ENCODE assay signal across 8 cellular contexts in the genomic region with DNA sequence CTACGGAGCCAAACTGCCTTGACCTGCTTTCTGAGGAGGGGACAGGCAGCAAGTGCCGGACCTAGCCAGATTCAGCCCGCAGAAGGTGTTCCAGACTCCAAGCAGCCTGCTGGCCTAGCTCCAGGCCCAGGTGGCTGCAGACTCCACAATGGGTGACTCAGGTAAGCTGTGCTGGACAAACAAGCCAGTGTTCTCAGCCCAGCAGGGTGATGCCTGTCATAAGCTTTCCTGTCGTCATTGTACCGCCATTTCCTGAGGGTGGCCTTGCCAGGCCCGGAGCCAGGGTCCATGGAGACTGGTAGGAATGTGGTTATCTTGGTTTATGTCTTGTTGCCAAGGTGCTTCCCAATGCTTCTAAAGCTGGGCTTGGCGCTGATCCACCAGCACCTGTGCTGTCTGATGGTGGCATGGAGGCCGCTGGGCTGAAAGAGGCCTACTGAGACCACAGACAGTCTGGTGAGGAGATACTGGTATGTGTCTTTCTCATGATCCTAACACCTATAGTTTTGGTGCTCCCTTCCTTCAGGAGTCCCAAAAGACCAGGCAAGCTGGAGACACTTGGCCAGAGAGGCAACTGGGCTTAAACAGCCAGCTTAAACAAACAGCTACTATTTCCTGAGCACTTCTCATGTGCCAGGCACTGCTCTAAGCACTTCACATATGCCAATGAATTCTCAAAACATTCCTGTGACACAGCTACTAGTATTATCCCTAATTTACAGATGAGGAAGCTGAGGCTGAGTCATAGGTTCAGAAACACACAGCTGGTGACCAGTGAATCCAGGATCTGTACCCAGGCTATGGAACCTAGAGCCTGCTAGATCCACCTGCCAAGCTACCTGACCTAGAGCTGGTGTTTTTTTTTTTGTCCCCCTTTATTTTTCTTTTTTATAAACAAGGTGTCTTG. TPM values are rescaled to one million over a fixed set of nuclear protein-coding genes. Genes with fewer than 3 reads are reported as not detected.
DNase-seq lines count a peak whose midpoint lies in the region; FAIRE-seq and TF ChIP-seq lines count a peak whose summit lies in the region.

No MANE protein-coding gene starts in this region.

- H3K27me3 ChIP-seq in H1 (replicated peaks in 1 of 4; ENCODE audit: control insufficient read depth in 3 of 4, extremely low read depth in 1 of 4, insufficient read depth in 3 of 4, low read length in 3 of 4) = no peaks in the 10 kb centered on the region

- no peak overlapping the region for H3K4me3 ChIP-seq in H1 (ENCODE audit: extremely low read depth in 1 of 4, insufficient read depth in 2 of 4, low read depth in 3 of 4, low read length in 4 of 4)

- no peak overlapping the region for H4K91ac ChIP-seq in H1 (replicated peaks; ENCODE audit: insufficient read length, low read length)

- DNase-seq in ELR (ENCODE audit: low read depth) (peak; percentile 78), NCI-H345 treated with DMSO at 0.1 percent for 48 hours (lab: John Stamatoyannopoulos, UW; ENCODE audit: unreplicated experiment) (peak; percentile 14), H1 (ENCODE audit: low read depth in 1 of 2, low spot score in 2 of 2) (no peak), posterior vena cava (ENCODE audit: low spot score) (peak; percentile 76), DMS79 (lab: John Stamatoyannopoulos, UW) (no peak), activated gamma-delta T cell (lab: John Stamatoyannopoulos, UW) (no peak), NCI-H82 treated with DMSO at 0.1 percent for 48 hours (lab: John Stamatoyannopoulos, UW; ENCODE audit: unreplicated experiment) (no peak), T-helper 9 cell (no peak)

- H3K18ac ChIP-seq in H1 (ENCODE audit: extremely low read depth, low read length) = no peak overlapping the region; the same call in 1 of the 2 replicates

- intact Hi-C loops in posterior vena cava (cut with DNase I) = loop anchor here in 1 of 2 donors (5.0 to 10.0 kb wide), 2 partner anchors 182 to 344 kb away; no protein-coding TSS in a partner anchor

- FAIRE-seq in H1 (lab: Jason Lieb, UNC) = no peak

- H4K5ac ChIP-seq in H1 (ENCODE audit: insufficient read length, low read depth, low read length) = no peak overlapping the region

- H3K4ac ChIP-seq in H1 (replicated peaks; ENCODE audit: insufficient read length, low read depth, low read length) = no peak overlapping the region

- no peak overlapping the region for H3K9ac ChIP-seq in H1 (replicated peaks in 1 of 4; ENCODE audit: extremely low read depth in 1 of 4, low read depth in 3 of 4, low read length in 3 of 4)

- 94% methylated on average over 8 of the region's 8 CpGs; no CpG with 5 or more reads in 1 of the 2 experiments for WGBS in H1 (ENCODE audit: extremely low coverage in 1 of 2, insufficient coverage in 1 of 2, insufficient read length in 1 of 2, insufficient replicate concordance in 2 of 2, low coverage in 1 of 2, low lambda C conversion rate in 2 of 2, missing lambda C conversion rate in 1 of 2), 2 experiments

- no peak overlapping the region for H2AFZ ChIP-seq in H1 (ENCODE audit: low read length)

- no peaks in the 10 kb centered on the region for H4K20me1 ChIP-seq in H1 (replicated peaks in 1 of 2; ENCODE audit: control insufficient read depth in 1 of 2, insufficient read depth in 2 of 2, low read length in 2 of 2)

- H3K23ac ChIP-seq in H1 (ENCODE audit: insufficient read length) = no peak overlapping the region

- no peak overlapping the region for H3K27ac ChIP-seq in H1 (ENCODE audit: low read depth, low read length)

- no peak overlapping the region for H2AK5ac ChIP-seq in H1 (ENCODE audit: low read depth, low read length)

- H3K4me2 ChIP-seq in H1 (ENCODE audit: insufficient read depth in 1 of 2, low read depth in 2 of 2, low read length in 2 of 2) = no peak overlapping the region

- TF ChIP-seq RAD21 in H1 (IDR thresholded peaks at IDR 0.05 in 1 of 2, conservative IDR thresholded peaks at IDR 0.05 in 1 of 2; ENCODE audit: low read depth in 2 of 2, low read length in 2 of 2) = no peak

- H4K8ac ChIP-seq in H1 (ENCODE audit: extremely low read depth, insufficient read depth, low read length) = no peak overlapping the region; the same call in 1 of the 2 replicates

- no peak for TF ChIP-seq POLR2A in H1 (IDR thresholded peaks at IDR 0.05; ENCODE audit: control extremely low read depth in 1 of 2, low read depth in 2 of 2, low read length in 2 of 2)

- no peak overlapping the region for H2BK5ac ChIP-seq in H1 (ENCODE audit: low read depth, low read length)

- POLR2A ChIA-PET in H1 (lab: Charles Lee; ENCODE audit: partially characterized antibody) = interaction anchor here (1.2 to 2.1 kb wide), 2 partner anchors 10 to 231 kb away, joined by 4 to 5 read pairs; no protein-coding TSS in a partner anchor

- no peaks in the 10 kb centered on the region; the same call in 1 of the 2 replicates for H3K79me1 ChIP-seq in H1 (ENCODE audit: low read depth, low read length)

- no peak for TF ChIP-seq CTCF in H1 (IDR thresholded peaks at IDR 0.05; ENCODE audit: control extremely low read depth in 1 of 3, insufficient read depth in 1 of 3, low read depth in 1 of 3, low read length in 3 of 3)

- no peaks in the 10 kb centered on the region for H3K9me3 ChIP-seq in H1 (ENCODE audit: insufficient read depth in 2 of 2, low read depth in 1 of 2, low read length in 1 of 2)

- no peak overlapping the region for H2BK120ac ChIP-seq in H1 (replicated peaks; ENCODE audit: low read depth, low read length)

- no peak overlapping the region for H3K14ac ChIP-seq in H1 (ENCODE audit: insufficient read length)

- TF ChIP-seq EP300 in H1 (IDR thresholded peaks at IDR 0.05; ENCODE audit: borderline replicate concordance in 1 of 2, low read depth in 2 of 2, low read length in 2 of 2) = no peak

- no peaks in the 10 kb centered on the region for H3K4me1 ChIP-seq in H1 (replicated peaks in 1 of 4; ENCODE audit: control insufficient read depth in 3 of 4, insufficient read depth in 4 of 4, low read length in 3 of 4)

- no peaks in the 10 kb centered on the region for H3K79me2 ChIP-seq in H1 (ENCODE audit: control insufficient read depth in 1 of 2, insufficient read depth in 2 of 2, low read length in 2 of 2)

- H3K56ac ChIP-seq in H1 (replicated peaks; ENCODE audit: insufficient read length, low read depth, low read length) = no peak overlapping the region

- H2BK15ac ChIP-seq in H1 (ENCODE audit: low read length) = no peak overlapping the region

- H3K36me3 ChIP-seq in H1 (ENCODE audit: control insufficient read depth in 2 of 4, insufficient read depth in 4 of 4, low read length in 3 of 4) = no peaks in the 10 kb centered on the region

- no peaks in the 10 kb centered on the region for H3K23me2 ChIP-seq in H1 (ENCODE audit: low read depth, low read length)

- no peak overlapping the region for H2BK20ac ChIP-seq in H1 (ENCODE audit: low read length)

- H2BK12ac ChIP-seq in H1 (ENCODE audit: low read depth, low read length) = 0 out of 2 replicates have a peak overlapping the region, but pooled peaks have one; percentile 43

- CTCF ChIA-PET in H1 (lab: Charles Lee; ENCODE audit: partially characterized antibody) = interaction anchor here (0.7 to 14.2 kb wide), 20 partner anchors 10 to 641 kb away, joined by 3 to 141 read pairs (median 4); no protein-coding TSS in a partner anchor

TF ChIP-seq in H1, 55 proteins besides CTCF, POLR2A, EP300 and RAD21 (continues in another document):
- no peak for TF ChIP-seq SIN3A (conservative IDR thresholded peaks at IDR 0.05 in 1 of 2, IDR thresholded peaks at IDR 0.05 in 1 of 2; ENCODE audit: low read depth in 1 of 2, low read length in 2 of 2)
- no peak for TF ChIP-seq TCF12 (IDR thresholded peaks at IDR 0.05; ENCODE audit: low read depth, low read length)
- no peak for TF ChIP-seq MAFK (IDR thresholded peaks at IDR 0.05; ENCODE audit: low read depth, low read length)
- TF ChIP-seq TBP (IDR thresholded peaks at IDR 0.05; ENCODE audit: low read depth, low read length) = no peak
- no peak for TF ChIP-seq SP4 (IDR thresholded peaks at IDR 0.05; ENCODE audit: low read length)
- no peak for TF ChIP-seq USF2 (IDR thresholded peaks at IDR 0.05; ENCODE audit: low read length)
- no peak for TF ChIP-seq JUN (IDR thresholded peaks at IDR 0.05; ENCODE audit: low read depth, low read length)
- no peak for TF ChIP-seq CEBPB (IDR thresholded peaks at IDR 0.05; ENCODE audit: low read depth, low read length)
- TF ChIP-seq SIX5 (IDR thresholded peaks at IDR 0.05; ENCODE audit: low read depth, low read length) = no peak

RNA-seq across cellular contexts. Expression of gene ZC3HC1, which starts 42.0 kb away (rescaled TPM):
- total RNA-seq in H1 (2021; fragmentation: NEBNext Ultra II Directional; extraction: Animal tissue kit (Norgen Biotek cat#: 25700)) = 29.7 and 35.3 TPM in 2 replicates
- 37.3 and 50.9 TPM in 2 replicates for polyA plus RNA-seq in H1 (2011; rRNA removed)
- 40.9 TPM for polyA plus RNA-seq in H1 (2011; cell fraction: cytosol; rRNA removed)
- polyA plus RNA-seq in H1 (2011; cell fraction: nucleus; rRNA removed) = 41.2 TPM
- polyA plus RNA-seq in H1 (2012, experiment 1 of 2) = 31.9 to 35.4 TPM (median 33.4 TPM) in 4 replicates
- 27.8 TPM for polyA plus RNA-seq in H1 (2012, experiment 2 of 2)
- polyA plus RNA-seq in H1 (2013, experiment 1 of 2) = 20.0 TPM
- 19.4 TPM for polyA plus RNA-seq in H1 (2013, experiment 2 of 2)
- 38.2 and 39.6 TPM in 2 replicates for polyA minus RNA-seq in H1 (2011; rRNA and poly(A)+ RNA removed)
- 23.8 TPM for polyA minus RNA-seq in H1 (2011; cell fraction: cytosol; rRNA and poly(A)+ RNA removed)
- polyA minus RNA-seq in H1 (2011; cell fraction: nucleus; rRNA and poly(A)+ RNA removed) = 18.2 TPM
- total RNA-seq in posterior vena cava = 10 to 100 TPM; 11.4 to 13.2 TPM

RNA-seq across cellular contexts. Expression of gene UBE2H, which starts 56.4 kb away (rescaled TPM):
- total RNA-seq in H1 (2021; fragmentation: NEBNext Ultra II Directional; extraction: Animal tissue kit (Norgen Biotek cat#: 25700)) = 62.2 and 62.6 TPM in 2 replicates
- 29.0 and 30.6 TPM in 2 replicates for polyA plus RNA-seq in H1 (2011; rRNA removed)
- 41.8 TPM for polyA plus RNA-seq in H1 (2011; cell fraction: cytosol; rRNA removed)
- 20.7 TPM for polyA plus RNA-seq in H1 (2011; cell fraction: nucleus; rRNA removed)
- 32.5 to 59.7 TPM (median 39.3 TPM) in 4 replicates for polyA plus RNA-seq in H1 (2012, experiment 1 of 2)
- polyA plus RNA-seq in H1 (2012, experiment 2 of 2) = 7.3 TPM
- polyA plus RNA-seq in H1 (2013, experiment 1 of 2) = 43.4 TPM
- polyA plus RNA-seq in H1 (2013, experiment 2 of 2) = 48.3 TPM
- polyA minus RNA-seq in H1 (2011; rRNA and poly(A)+ RNA removed) = 49.8 and 56.0 TPM in 2 replicates
- 52.1 TPM for polyA minus RNA-seq in H1 (2011; cell fraction: cytosol; rRNA and poly(A)+ RNA removed)
- polyA minus RNA-seq in H1 (2011; cell fraction: nucleus; rRNA and poly(A)+ RNA removed) = 34.3 TPM
- 100 to 1,000 TPM in 1 of 2 donors, 10 to 100 TPM in 1; 77.0 to 138 TPM for total RNA-seq in posterior vena cava

Comparison
In these comparisons a context has a peak if more than half of its experiments do, and no peak if none do; other contexts are left out.
1. DNase-seq: peak in ELR (single experiment), NCI-H345 treated with DMSO at 0.1 percent for 48 hours (single experiment) and posterior vena cava (single experiment); none in H1 (0 of 2), DMS79 (single experiment), activated gamma-delta T cell (single experiment), NCI-H82 treated with DMSO at 0.1 percent for 48 hours (single experiment) and T-helper 9 cell (single experiment).